8 cellular contexts compared by ENCODE assay signal in the genomic region with DNA sequence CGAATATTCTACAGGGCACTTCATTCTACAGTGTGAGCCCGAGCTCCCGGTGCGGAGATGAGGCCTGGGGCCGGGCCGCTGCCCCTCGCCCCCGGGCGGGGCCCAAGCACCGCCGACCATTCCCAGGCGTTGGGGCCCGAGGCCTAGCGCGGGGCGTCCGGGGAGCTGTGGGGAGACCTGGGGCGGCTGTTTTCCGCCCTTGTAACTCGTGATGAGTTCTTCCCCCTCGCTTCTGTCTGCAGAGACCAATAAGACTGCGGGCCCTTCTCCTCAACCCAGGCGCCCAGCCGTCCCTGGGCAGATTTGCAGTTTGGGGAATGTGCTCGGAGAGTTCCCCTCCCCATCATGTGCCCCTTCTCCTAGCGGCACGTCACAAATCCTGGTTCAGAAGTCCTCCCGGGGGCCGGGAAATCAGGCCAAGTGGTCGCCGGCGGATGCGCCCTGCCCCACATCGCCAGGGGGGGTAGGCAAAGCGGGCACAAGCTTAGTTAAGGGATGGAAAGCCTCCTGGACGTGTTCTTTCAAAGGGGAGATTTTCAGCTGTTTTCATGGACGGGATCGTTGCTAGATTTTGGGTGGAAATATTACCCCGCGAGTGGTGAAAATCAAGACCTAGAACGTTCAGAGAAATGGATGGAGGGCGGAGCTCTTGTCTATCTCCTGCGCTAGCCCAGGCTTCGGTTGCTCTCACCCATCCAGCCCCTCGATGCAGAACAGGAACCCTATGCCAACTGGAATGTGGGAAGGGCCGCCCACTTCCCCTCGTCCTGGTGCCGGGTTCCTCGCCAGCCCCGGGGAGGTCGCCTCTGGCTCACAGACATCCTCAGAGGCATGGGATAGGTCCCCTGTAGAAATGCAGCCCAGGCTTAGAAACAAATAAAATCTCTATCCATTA.
DNase-seq lines count a peak whose midpoint lies in the region; ATAC-seq and TF ChIP-seq lines count a peak whose summit lies in the region.

No MANE protein-coding gene starts in this region.

- DNase-seq in DMS114 treated with DMSO at 0.1 percent for 48 hours (lab: John Stamatoyannopoulos, UW; ENCODE audit: unreplicated experiment), result peak; percentile 70
- DNase-seq in HuH-7 (ENCODE audit: low spot score), result peak; percentile 55
- DNase-seq in UCSD-AML1 (lab: John Stamatoyannopoulos, UW; ENCODE audit: unreplicated experiment), result peak; percentile 49
- peak; percentile 82 for DNase-seq in choroid plexus epithelial cell (ENCODE audit: low read depth)
- peak; percentile 71 for DNase-seq in kidney tubule cell (ENCODE audit: low spot score)
- DNase-seq in stimulated activated CD4-positive, alpha-beta T cell treated with anti-CD3 and anti-CD28 coated beads, Interleukin-1b, Interleukin-23, amount 100 ng/mL, for 4 hours (ENCODE audit: low read depth in 2 of 2), result peak; percentile 15 to 37

- ATAC-seq in GM19463 (IDR thresholded peaks at IDR 0.05; ENCODE audit: unreplicated experiment) (peak; percentile 3), HG03280 (IDR thresholded peaks at IDR 0.05; ENCODE audit: unreplicated experiment) (no peak)

- TF ChIP-seq CTCF in choroid plexus epithelial cell (conservative IDR thresholded peaks at IDR 0.05; ENCODE audit: low read depth, low read length), result no peak

- H3K4me3 ChIP-seq in choroid plexus epithelial cell (ENCODE audit: low read depth, low read length), result peak overlapping the region; percentile 71

Comparison
In these comparisons a context has a peak if more than half of its experiments do, and no peak if none do; other contexts are left out.
1. DNase-seq: peak in every context shown above with its lines; median percentile 82 in choroid plexus epithelial cell; 71 in kidney tubule cell; 70 in DMS114 treated with DMSO at 0.1 percent for 48 hours; 55 in HuH-7; 49 in UCSD-AML1; 26 in stimulated activated CD4-positive, alpha-beta T cell treated with anti-CD3 and anti-CD28 coated beads, Interleukin-1b, Interleukin-23, amount 100 ng/mL, for 4 hours.